Comparison of ENCODE assay signal across 15 cellular contexts in genomic region chr15:24823473-24823872, GRCh38.
A peak's percentile ranks its signal among the peaks of the same experiment; 100 is the strongest.
DNase-seq lines count a peak whose midpoint lies in the region; ATAC-seq and TF ChIP-seq lines count a peak whose summit lies in the region.
"Had no signal": no experiment of that assay in that cellular context is flagged by ENCODE, and none has a peak within 500 bp of the region (broad histone marks: within the 10 kb centered on the region; RNA-seq: fewer than 3 reads in every experiment).

No MANE protein-coding gene starts in this region.

- peak overlapping the region; percentile 30; the same call in 1 of the 2 replicates for H3K4me2 ChIP-seq in SK-N-SH
- H3K4me2 ChIP-seq: BLaER1 had no signal

- no peak for TF ChIP-seq RAD21 in SK-N-SH (IDR thresholded peaks at IDR 0.05; ENCODE audit: low read length)

- intact Hi-C loops in heart left ventricle (cut with DNase I): loop anchor here in 1 of 10 donors (10.0 kb wide), 1 partner anchor 61 kb away; no protein-coding TSS in a partner anchor
- intact Hi-C loops in activated CD4-positive, alpha-beta T cell treated with anti-CD3 and anti-CD28 coated beads, Interleukin-2, amount 10 ng/mL, durations not matched to agents 24 days and 14 days (cut with micrococcal nuclease): no loop called here

- H3K27ac Mint-ChIP-seq in nephron progenitor cell: no peak overlapping the region
- no peak overlapping the region for H3K27ac Mint-ChIP-seq in activated CD4-positive, alpha-beta T cell treated with anti-CD3 and anti-CD28 coated beads, Interleukin-2, amount 10 ng/mL, durations not matched to agents 24 days and 14 days
- H3K27ac Mint-ChIP-seq: IgD-negative memory B cell, memory B cell had no signal

- H3K9me2 ChIP-seq in SK-N-SH: no peaks in the 10 kb centered on the region

- peak; percentile 55 for DNase-seq in SK-N-SH
- DNase-seq in heart left ventricle: peak; percentile 20 to 76 (median 71)
- peak; percentile 84 for DNase-seq in nephron progenitor cell
- no peak for DNase-seq in NK-92 treated with Interleukin-12 subunit alpha and Interleukin-12 subunit beta, amount 100 ng/mL, for 24 hours (lab: John Stamatoyannopoulos, UW)
- DNase-seq in dermis blood vessel endothelial cell: no peak
- DNase-seq in activated CD4-positive, CD25-positive, alpha-beta regulatory T cell (lab: John Stamatoyannopoulos, UW): no peak
- no peak for DNase-seq in activated CD4-positive, alpha-beta T cell treated with anti-CD3 and anti-CD28 coated beads, Interleukin-2, amount 10 ng/mL, durations not matched to agents 24 days and 14 days
- DNase-seq: central memory CD4-positive, alpha-beta T cell; GOT3; NCI-H187 treated with DMSO at 0.1 percent for 48 hours; sigmoid colon had no signal

- TF ChIP-seq CTCF in SK-N-SH (IDR thresholded peaks at IDR 0.05) (no peak), heart left ventricle (IDR thresholded peaks at IDR 0.05) (no peak), nephron progenitor cell (IDR thresholded peaks at IDR 0.05) (no peak)

- POLR2A ChIA-PET in SK-N-SH (lab: Yijun Ruan, JAX): no interaction called here

- no peaks in the 10 kb centered on the region for H3K9me3 ChIP-seq in ES-I3 (ENCODE audit: control insufficient read depth, insufficient read depth, low read length)
- no peaks in the 10 kb centered on the region for H3K9me3 ChIP-seq in SK-N-SH
- H3K9me3 ChIP-seq in heart left ventricle: peaks cover 0 to 9% (median 0%) of the 10 kb centered on the region in 12 donors
- H3K9me3 ChIP-seq: BLaER1 had no signal

- TF ChIP-seq EP300 in SK-N-SH (IDR thresholded peaks at IDR 0.05; ENCODE audit: borderline replicate concordance in 1 of 2, low read depth in 1 of 2, low read length in 1 of 2): no peak

- TF ChIP-seq POLR2A in heart left ventricle (IDR thresholded peaks at IDR 0.05): no peak

- H3K27me3 Mint-ChIP-seq in nephron progenitor cell (ENCODE audit: low read depth, poor library complexity): peaks cover 10% of the 10 kb centered on the region
- no peaks in the 10 kb centered on the region for H3K27me3 Mint-ChIP-seq in activated CD4-positive, alpha-beta T cell treated with anti-CD3 and anti-CD28 coated beads, Interleukin-2, amount 10 ng/mL, durations not matched to agents 24 days and 14 days
- H3K27me3 Mint-ChIP-seq: IgD-negative memory B cell, memory B cell had no signal

- H3K79me2 ChIP-seq in SK-N-SH (ENCODE audit: insufficient read depth): no peaks in the 10 kb centered on the region

- H3K4me3 ChIP-seq in SK-N-SH (ENCODE audit: low read depth in 2 of 2, low read length in 1 of 2) (peak overlapping the region; percentile 42 to 43; a peak in 2 of 4 replicates), heart left ventricle (peak overlapping the region in 10 of 12 donors; percentile 6 to 54 (median 45))
- H3K4me3 ChIP-seq: BLaER1 had no signal

- peak overlapping the region; percentile 40 for H2AFZ ChIP-seq in SK-N-SH (ENCODE audit: low read depth)

- peak; percentile 91 to 96 (median 94) for ATAC-seq in heart left ventricle

- H3K27ac ChIP-seq in SK-N-SH (ENCODE audit: low read depth in 2 of 2, low read length in 1 of 2): no peak overlapping the region
- H3K27ac ChIP-seq in heart left ventricle: peak overlapping the region in 1 of 12 donors; percentile 29
- H3K27ac ChIP-seq: BLaER1, sigmoid colon had no signal

- WGBS in SK-N-SH (ENCODE audit: low lambda C conversion rate): 10% methylated on average over 8 of the region's 11 CpGs
- 36 to 58% (median 39%) methylated on average over 11 of the region's 11 CpGs for WGBS in heart left ventricle, 4 donors

- H3K36me3 ChIP-seq in ES-I3 (ENCODE audit: insufficient read depth, low read length): no peaks in the 10 kb centered on the region
- H3K36me3 ChIP-seq in SK-N-SH (replicated peaks in 1 of 2; ENCODE audit: control insufficient read depth in 1 of 2, insufficient read depth in 2 of 2, low read length in 1 of 2): no peaks in the 10 kb centered on the region
- no peaks in the 10 kb centered on the region for H3K36me3 ChIP-seq in heart left ventricle
- H3K36me3 ChIP-seq: BLaER1, sigmoid colon had no signal

- no peaks in the 10 kb centered on the region for H3F3A ChIP-seq in SK-N-SH (replicated peaks; ENCODE audit: insufficient read depth)

- no peaks in the 10 kb centered on the region for H4K20me1 ChIP-seq in SK-N-SH (ENCODE audit: insufficient read depth)
- H4K20me1 ChIP-seq: BLaER1 had no signal

- peak overlapping the region; percentile 77 for H3K4me3 Mint-ChIP-seq in nephron progenitor cell
- no peak overlapping the region for H3K4me3 Mint-ChIP-seq in activated CD4-positive, alpha-beta T cell treated with anti-CD3 and anti-CD28 coated beads, Interleukin-2, amount 10 ng/mL, durations not matched to agents 24 days and 14 days
- H3K4me3 Mint-ChIP-seq: IgD-negative memory B cell, memory B cell had no signal

- H3K4me1 ChIP-seq in ES-I3 (ENCODE audit: insufficient read depth, low read length): peaks cover 5% of the 10 kb centered on the region; the same call in 1 of the 2 replicates
- H3K4me1 ChIP-seq in SK-N-SH (ENCODE audit: control insufficient read depth in 1 of 2, insufficient read depth in 2 of 2, low read depth in 1 of 2, low read length in 1 of 2): no peaks in the 10 kb centered on the region
- H3K4me1 ChIP-seq in heart left ventricle: no peaks in the 10 kb centered on the region
- H3K4me1 ChIP-seq: BLaER1, sigmoid colon had no signal

- H3K9me3 Mint-ChIP-seq in nephron progenitor cell: peaks cover 51% of the 10 kb centered on the region
- peaks cover 29% of the 10 kb centered on the region for H3K9me3 Mint-ChIP-seq in activated CD4-positive, alpha-beta T cell treated with anti-CD3 and anti-CD28 coated beads, Interleukin-2, amount 10 ng/mL, durations not matched to agents 24 days and 14 days

- no peaks in the 10 kb centered on the region for H3K36me3 Mint-ChIP-seq in nephron progenitor cell (ENCODE audit: low read depth)
- H3K36me3 Mint-ChIP-seq in activated CD4-positive, alpha-beta T cell treated with anti-CD3 and anti-CD28 coated beads, Interleukin-2, amount 10 ng/mL, durations not matched to agents 24 days and 14 days (ENCODE audit: low read depth): no peaks in the 10 kb centered on the region
- H3K36me3 Mint-ChIP-seq: memory B cell had no signal

- CTCF ChIA-PET in SK-N-SH (lab: Yijun Ruan, JAX): interaction anchor here (0.6 kb wide), 1 partner anchor 622 kb away, joined by 3 read pairs; no protein-coding TSS in a partner anchor

- no peaks in the 10 kb centered on the region for H3K27me3 ChIP-seq in SK-N-SH (ENCODE audit: insufficient read depth)
- H3K27me3 ChIP-seq in heart left ventricle: no peaks in the 10 kb centered on the region
- H3K27me3 ChIP-seq: BLaER1, sigmoid colon had no signal

- H3K4me1 Mint-ChIP-seq in nephron progenitor cell: peaks cover 16% of the 10 kb centered on the region
- H3K4me1 Mint-ChIP-seq in activated CD4-positive, alpha-beta T cell treated with anti-CD3 and anti-CD28 coated beads, Interleukin-2, amount 10 ng/mL, durations not matched to agents 24 days and 14 days: no peaks in the 10 kb centered on the region
- H3K4me1 Mint-ChIP-seq: IgD-negative memory B cell, memory B cell had no signal

- H3K9ac ChIP-seq in ES-I3 (ENCODE audit: low read depth, low read length) (peak overlapping the region; percentile 49), SK-N-SH (no peak overlapping the region)
- H3K9ac ChIP-seq: BLaER1 had no signal

TF ChIP-seq in SK-N-SH, 30 proteins besides CTCF, POLR2A, EP300 and RAD21 (continues in another document):
- TF ChIP-seq, protein P1, sequence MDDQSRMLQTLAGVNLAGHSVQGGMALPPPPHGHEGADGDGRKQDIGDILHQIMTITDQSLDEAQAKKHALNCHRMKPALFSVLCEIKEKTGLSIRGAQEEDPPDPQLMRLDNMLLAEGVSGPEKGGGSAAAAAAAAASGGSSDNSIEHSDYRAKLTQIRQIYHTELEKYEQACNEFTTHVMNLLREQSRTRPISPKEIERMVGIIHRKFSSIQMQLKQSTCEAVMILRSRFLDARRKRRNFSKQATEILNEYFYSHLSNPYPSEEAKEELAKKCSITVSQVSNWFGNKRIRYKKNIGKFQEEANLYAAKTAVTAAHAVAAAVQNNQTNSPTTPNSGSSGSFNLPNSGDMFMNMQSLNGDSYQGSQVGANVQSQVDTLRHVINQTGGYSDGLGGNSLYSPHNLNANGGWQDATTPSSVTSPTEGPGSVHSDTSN (IDR thresholded peaks at IDR 0.05): peak; percentile 84
- TF ChIP-seq FOSL2 (IDR thresholded peaks at IDR 0.05; ENCODE audit: borderline replicate concordance, low read depth) (no peak), FOXM1 (IDR thresholded peaks at IDR 0.05; ENCODE audit: low read depth) (no peak), MAX (IDR thresholded peaks at IDR 0.05; ENCODE audit: low read depth) (no peak), CHD2 (IDR thresholded peaks at IDR 0.05; ENCODE audit: low read length, partially characterized antibody) (no peak)
- TF ChIP-seq, protein P2, sequence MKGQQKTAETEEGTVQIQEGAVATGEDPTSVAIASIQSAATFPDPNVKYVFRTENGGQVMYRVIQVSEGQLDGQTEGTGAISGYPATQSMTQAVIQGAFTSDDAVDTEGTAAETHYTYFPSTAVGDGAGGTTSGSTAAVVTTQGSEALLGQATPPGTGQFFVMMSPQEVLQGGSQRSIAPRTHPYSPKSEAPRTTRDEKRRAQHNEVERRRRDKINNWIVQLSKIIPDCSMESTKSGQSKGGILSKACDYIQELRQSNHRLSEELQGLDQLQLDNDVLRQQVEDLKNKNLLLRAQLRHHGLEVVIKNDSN (IDR thresholded peaks at IDR 0.05; ENCODE audit: borderline replicate concordance, low read depth): no peak

Comparison
In these comparisons a context has a peak if more than half of its experiments do, and no peak if none do; other contexts are left out.
1. DNase-seq: peak in SK-N-SH (single experiment), heart left ventricle (5 of 5) and nephron progenitor cell (single experiment); none in NK-92 treated with Interleukin-12 subunit alpha and Interleukin-12 subunit beta, amount 100 ng/mL, for 24 hours (single experiment), dermis blood vessel endothelial cell (single experiment), activated CD4-positive, CD25-positive, alpha-beta regulatory T cell (0 of 4) and activated CD4-positive, alpha-beta T cell treated with anti-CD3 and anti-CD28 coated beads, Interleukin-2, amount 10 ng/mL, durations not matched to agents 24 days and 14 days (single experiment).